In genomic region chr4:56626420-56626819, GRCh38 we compare ENCODE assay signal across 23 cellular contexts. TPM values are rescaled to one million over a fixed set of nuclear protein-coding genes. Genes with fewer than 3 reads are reported as not detected.
"Had no signal": no experiment of that assay in that cellular context is flagged by ENCODE, and none has a peak within 500 bp of the region (broad histone marks: within the 10 kb centered on the region; RNA-seq: fewer than 3 reads in every experiment).

No MANE protein-coding gene starts in this region.

- H3K27ac ChIP-seq: coronary artery, pancreas, right lobe of liver, spleen, stomach, thoracic aorta had no signal

- H3K27me3 Mint-ChIP-seq: progenitor cell of endocrine pancreas had no signal

- H3K27me3 ChIP-seq: pancreas, right lobe of liver, spleen, stomach, transverse colon had no signal

- H3K4me1 ChIP-seq: pancreas, right lobe of liver, spleen, stomach had no signal

- H3K4me3 ChIP-seq: coronary artery, lung, pancreas, right lobe of liver, spleen, stomach, thoracic aorta, transverse colon had no signal

- DNase-seq: effector CD4-positive, alpha-beta T cell; endodermal cell; left ventricle myocardium superior; mesenchymal stem cell; midbrain; naive B cell; occipital lobe; pancreas; right lobe of liver; spleen; stimulated activated CD4-positive, alpha-beta T cell treated with anti-CD3 and anti-CD28 coated beads, Interleukin-15, amount 100 ng/mL, for 24 hours; stimulated activated CD4-positive, alpha-beta T cell treated with anti-CD3 and anti-CD28 coated beads, Interleukin-1b, Interleukin-23, amount 100 ng/mL, for 48 hours; stimulated activated CD4-positive, alpha-beta T cell treated with anti-CD3 and anti-CD28 coated beads, Interleukin-4, amount 100 ng/mL, for 24 hours; stimulated activated naive B cell treated with anti-CD40 and anti-IgM and Interleukin-4, amounts not matched to agents 10 μg/mL and 1 μg/mL and 100 μg/mL, for 72 hours; substantia nigra; transverse colon had no signal

- H3K4me3 Mint-ChIP-seq: endodermal cell; naive B cell; nephron; stimulated activated naive B cell treated with anti-CD40 and anti-IgM and Interleukin-4, amounts not matched to agents 10 μg/mL and 1 μg/mL and 100 μg/mL, for 72 hours had no signal

- H3K27ac Mint-ChIP-seq: endodermal cell; progenitor cell of endocrine pancreas; stimulated activated naive B cell treated with anti-CD40 and anti-IgM and Interleukin-4, amounts not matched to agents 10 μg/mL and 1 μg/mL and 100 μg/mL, for 72 hours had no signal

- ATAC-seq: left colon; left ventricle myocardium superior; pancreas; right lobe of liver; stimulated activated naive B cell treated with anti-CD40 and anti-IgM and Interleukin-4, amounts not matched to agents 10 μg/mL and 1 μg/mL and 100 μg/mL, for 72 hours had no signal

- H3K4me1 Mint-ChIP-seq: endodermal cell; naive B cell; stimulated activated naive B cell treated with anti-CD40 and anti-IgM and Interleukin-4, amounts not matched to agents 10 μg/mL and 1 μg/mL and 100 μg/mL, for 72 hours had no signal

RNA-seq across cellular contexts. Expression of gene HOPX, which starts 54.7 kb away (rescaled TPM):
- total RNA-seq: endodermal cell had no signal
